12 cellular contexts compared by ENCODE assay signal in genomic region chr17:48444531-48445247, GRCh38. TPM values are rescaled to one million over a fixed set of nuclear protein-coding genes. Genes with fewer than 3 reads are reported as not detected.
DNase-seq lines count a peak whose midpoint lies in the region; ATAC-seq and TF ChIP-seq lines count a peak whose summit lies in the region.
"Had no signal": no experiment of that assay in that cellular context is flagged by ENCODE, and none has a peak within 500 bp of the region (broad histone marks: within the 10 kb centered on the region; RNA-seq: fewer than 3 reads in every experiment).

No MANE protein-coding gene starts in this region.

- BruUV-seq in mammary epithelial cell (replicated peaks; lab: Mats Ljungman, UMichigan) = no TSS peak

- WGBS in mammary epithelial cell (ENCODE audit: low coverage, missing lambda C conversion rate) = 85% methylated on average over 21 of the region's 22 CpGs

- intact Hi-C loops in mammary epithelial cell (cut with micrococcal nuclease) (no loop called here), breast epithelium (cut with DNase I; ENCODE audit: low total_unique reads) (loop anchor here (10.0 kb wide), 1 partner anchor 60 kb away; no protein-coding TSS in a partner anchor), uterus (cut with DNase I; ENCODE audit: low total_unique reads) (no loop called here)

- dilution Hi-C loops in mammary epithelial cell (cut with HindIII; ENCODE audit: low sequenced_read_pairs) = loop anchor here (5.0 kb wide), 1 partner anchor 87 kb away; no protein-coding TSS in a partner anchor

- no peaks in the 10 kb centered on the region for H3K27me3 ChIP-seq in mammary epithelial cell (ENCODE audit: insufficient read depth, low read length)
- H3K27me3 ChIP-seq in breast epithelium = peaks cover 0 to 8% of the 10 kb centered on the region in 2 donors
- H3K27me3 ChIP-seq in uterus = peaks cover 0 to 7% of the 10 kb centered on the region in 2 donors

- H3K9ac ChIP-seq in mammary epithelial cell (ENCODE audit: insufficient read depth, low read length) = no peak overlapping the region

- H3K27ac Mint-ChIP-seq in T-helper 2 cell treated with Interferon-gamma antibody and Interleukin-4, amounts not matched to agents 5 μg/mL and 100 μg/mL, for 36 hours = peak overlapping the region; percentile 93
- no peak overlapping the region for H3K27ac Mint-ChIP-seq in central memory CD8-positive, alpha-beta T cell (ENCODE audit: low read depth)
- H3K27ac Mint-ChIP-seq in stimulated activated naive CD8-positive, alpha-beta T cell treated with anti-CD3 and anti-CD28 coated beads, Interleukin-15, Interleukin-2, amounts not matched to agents 100 ng/mL and 50 ng/mL, for 24 hours = peak overlapping the region; percentile 80

- H3K4me1 ChIP-seq in mammary epithelial cell (ENCODE audit: insufficient read depth, low read length) (no peaks in the 10 kb centered on the region), breast epithelium (no peaks in the 10 kb centered on the region), uterus (no peaks in the 10 kb centered on the region)

- H3K27me3 Mint-ChIP-seq in T-helper 2 cell treated with Interferon-gamma antibody and Interleukin-4, amounts not matched to agents 5 μg/mL and 100 μg/mL, for 36 hours (ENCODE audit: low read depth) = no peaks in the 10 kb centered on the region
- H3K27me3 Mint-ChIP-seq in central memory CD8-positive, alpha-beta T cell = no peaks in the 10 kb centered on the region
- no peaks in the 10 kb centered on the region for H3K27me3 Mint-ChIP-seq in stimulated activated naive CD8-positive, alpha-beta T cell treated with anti-CD3 and anti-CD28 coated beads, Interleukin-15, Interleukin-2, amounts not matched to agents 100 ng/mL and 50 ng/mL, for 24 hours

- TF ChIP-seq POLR2A in breast epithelium (IDR thresholded peaks at IDR 0.05) (no peak), uterus (IDR thresholded peaks at IDR 0.05) (no peak)

- no peak overlapping the region for H3K4me2 ChIP-seq in mammary epithelial cell (ENCODE audit: insufficient read depth, low read depth, low read length)

- peaks cover 67% of the 10 kb centered on the region for H3K4me1 Mint-ChIP-seq in T-helper 2 cell treated with Interferon-gamma antibody and Interleukin-4, amounts not matched to agents 5 μg/mL and 100 μg/mL, for 36 hours (ENCODE audit: low read depth)
- peaks cover 59% of the 10 kb centered on the region for H3K4me1 Mint-ChIP-seq in central memory CD8-positive, alpha-beta T cell
- peaks cover 69% of the 10 kb centered on the region for H3K4me1 Mint-ChIP-seq in stimulated activated naive CD8-positive, alpha-beta T cell treated with anti-CD3 and anti-CD28 coated beads, Interleukin-15, Interleukin-2, amounts not matched to agents 100 ng/mL and 50 ng/mL, for 24 hours (ENCODE audit: low read depth)

- H3K27ac ChIP-seq in mammary epithelial cell (ENCODE audit: insufficient read depth, low read depth, low read length) = no peak overlapping the region
- no peak overlapping the region for H3K27ac ChIP-seq in breast epithelium
- H3K27ac ChIP-seq in uterus = no peak overlapping the region
- H3K27ac ChIP-seq: esophagus squamous epithelium had no signal

- H3K9me3 ChIP-seq in mammary epithelial cell (replicated peaks; ENCODE audit: insufficient read depth, low read length) (no peaks in the 10 kb centered on the region), breast epithelium (no peaks in the 10 kb centered on the region), uterus (no peaks in the 10 kb centered on the region)
- H3K9me3 ChIP-seq: esophagus squamous epithelium had no signal

- no peaks in the 10 kb centered on the region for H4K20me1 ChIP-seq in mammary epithelial cell (ENCODE audit: insufficient read depth, low read length)

- peaks cover 10% of the 10 kb centered on the region for H3K9me3 Mint-ChIP-seq in T-helper 2 cell treated with Interferon-gamma antibody and Interleukin-4, amounts not matched to agents 5 μg/mL and 100 μg/mL, for 36 hours
- H3K9me3 Mint-ChIP-seq in central memory CD8-positive, alpha-beta T cell = peaks cover 7% of the 10 kb centered on the region
- H3K9me3 Mint-ChIP-seq in stimulated activated naive CD8-positive, alpha-beta T cell treated with anti-CD3 and anti-CD28 coated beads, Interleukin-15, Interleukin-2, amounts not matched to agents 100 ng/mL and 50 ng/mL, for 24 hours = peaks cover 10% of the 10 kb centered on the region
- H3K9me3 Mint-ChIP-seq: nephron had no signal

- H3K36me3 ChIP-seq in mammary epithelial cell (ENCODE audit: insufficient read depth, low read length) (no peaks in the 10 kb centered on the region), breast epithelium (no peaks in the 10 kb centered on the region), uterus (no peaks in the 10 kb centered on the region)
- H3K36me3 ChIP-seq: esophagus squamous epithelium had no signal

- ATAC-seq in central memory CD8-positive, alpha-beta T cell (replicated peaks; ENCODE audit: extremely low read depth, poor library complexity, severe bottlenecking) = no peak

- H3K36me3 Mint-ChIP-seq in T-helper 2 cell treated with Interferon-gamma antibody and Interleukin-4, amounts not matched to agents 5 μg/mL and 100 μg/mL, for 36 hours (ENCODE audit: low read depth) = peaks cover 14% of the 10 kb centered on the region
- peaks cover 14% of the 10 kb centered on the region for H3K36me3 Mint-ChIP-seq in central memory CD8-positive, alpha-beta T cell (ENCODE audit: insufficient read depth)
- H3K36me3 Mint-ChIP-seq in stimulated activated naive CD8-positive, alpha-beta T cell treated with anti-CD3 and anti-CD28 coated beads, Interleukin-15, Interleukin-2, amounts not matched to agents 100 ng/mL and 50 ng/mL, for 24 hours (ENCODE audit: low read depth) = peaks cover 4% of the 10 kb centered on the region

- no peak for DNase-seq in mammary epithelial cell
- no peak for DNase-seq in breast epithelium (ENCODE audit: low spot score in 2 of 2)
- DNase-seq in T-helper 2 cell treated with Interferon-gamma antibody and Interleukin-4, amounts not matched to agents 5 μg/mL and 100 μg/mL, for 36 hours (ENCODE audit: low spot score) = peak; percentile 21
- no peak for DNase-seq in central memory CD8-positive, alpha-beta T cell (ENCODE audit: low spot score in 2 of 2)
- no peak for DNase-seq in COR-L47 (lab: John Stamatoyannopoulos, UW)
- DNase-seq in midbrain (lab: John Stamatoyannopoulos, UW) = no peak
- DNase-seq in uterus = no peak
- DNase-seq: caudate nucleus, esophagus squamous epithelium, NCI-H524 treated with DMSO at 0.1 percent for 48 hours had no signal

- peak overlapping the region; percentile 82 for H3K4me3 Mint-ChIP-seq in T-helper 2 cell treated with Interferon-gamma antibody and Interleukin-4, amounts not matched to agents 5 μg/mL and 100 μg/mL, for 36 hours
- peak overlapping the region; percentile 59 for H3K4me3 Mint-ChIP-seq in central memory CD8-positive, alpha-beta T cell
- H3K4me3 Mint-ChIP-seq in stimulated activated naive CD8-positive, alpha-beta T cell treated with anti-CD3 and anti-CD28 coated beads, Interleukin-15, Interleukin-2, amounts not matched to agents 100 ng/mL and 50 ng/mL, for 24 hours = peak overlapping the region; percentile 66
- H3K4me3 Mint-ChIP-seq: nephron had no signal

- CTCF ChIA-PET in mammary epithelial cell (lab: Charles Lee; ENCODE audit: low non-redundant PET) = no interaction called here

- H3K4me3 ChIP-seq in mammary epithelial cell (replicated peaks in 1 of 3; ENCODE audit: insufficient read depth in 1 of 3, low read depth in 2 of 3, low read length in 3 of 3) = no peak overlapping the region
- no peak overlapping the region for H3K4me3 ChIP-seq in breast epithelium
- H3K4me3 ChIP-seq in uterus = no peak overlapping the region
- H3K4me3 ChIP-seq: esophagus squamous epithelium had no signal

- no peaks in the 10 kb centered on the region for H3K79me2 ChIP-seq in mammary epithelial cell (ENCODE audit: insufficient read depth, low read length)

- in situ Hi-C loops in mammary epithelial cell (cut with MboI; ENCODE audit: low sequenced_read_pairs in 2 of 2) = no loop called here

- H2AFZ ChIP-seq in mammary epithelial cell (ENCODE audit: low read depth, low read length) = peak overlapping the region; percentile 85

- TF ChIP-seq CTCF in mammary epithelial cell (conservative IDR thresholded peaks at IDR 0.05 in 1 of 2, IDR thresholded peaks at IDR 0.05 in 1 of 2; ENCODE audit: extremely low read depth in 1 of 2, insufficient read depth in 1 of 2, low read depth in 1 of 2, low read length in 2 of 2) (no peak), breast epithelium (IDR thresholded peaks at IDR 0.05) (no peak), uterus (IDR thresholded peaks at IDR 0.05) (no peak)

RNA-seq across cellular contexts. Expression of gene SKAP1, which starts 14.7 kb away (rescaled TPM):
- total RNA-seq in mammary epithelial cell (not detected), breast epithelium (1 to 10 TPM; 1.1 to 7.5 (median 5.9) TPM), uterus (1 to 10 TPM in 2 of 4 donors, under 1 TPM in 1, not detected in 1; 0.51 to 2.4 (median 1.9) TPM)
- 0.08 TPM for polyA plus RNA-seq in mammary epithelial cell
- polyA minus RNA-seq in mammary epithelial cell = not detected
